In the genomic region with DNA sequence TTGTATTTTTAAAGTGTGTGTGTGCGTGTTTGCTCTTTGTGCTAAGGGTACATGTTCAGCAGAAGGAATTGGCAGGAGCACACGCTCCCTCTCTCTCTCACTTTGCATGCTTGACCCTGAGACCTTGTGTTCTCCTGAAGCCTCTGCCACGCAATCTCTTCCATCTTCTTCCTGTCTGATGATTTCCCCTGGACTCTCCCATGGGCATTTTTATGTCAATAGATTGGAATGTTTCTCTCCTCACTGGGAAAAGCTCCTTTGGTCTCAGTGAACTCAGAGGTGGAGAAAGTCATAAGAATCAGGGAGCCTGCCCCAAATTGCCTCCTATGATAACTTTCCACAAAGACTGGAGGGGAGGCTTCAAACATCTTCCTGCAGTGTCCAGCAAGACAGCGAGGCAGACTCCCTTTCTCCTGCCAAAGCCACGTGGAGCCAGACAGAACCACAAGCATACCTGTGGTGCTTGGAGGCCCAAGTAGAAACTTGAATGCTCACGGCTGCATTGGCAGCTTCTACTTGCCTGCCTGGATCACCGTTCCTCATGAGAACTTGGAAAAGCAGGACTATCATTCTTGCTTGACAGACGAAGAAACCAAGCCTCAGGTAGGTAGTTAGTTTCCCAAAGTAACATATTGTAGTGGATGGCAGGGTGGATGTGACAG, we compare ENCODE assay signal across 11 cellular contexts.
DNase-seq lines count a peak whose midpoint lies in the region; ATAC-seq and TF ChIP-seq lines count a peak whose summit lies in the region.
"Had no signal": no experiment of that assay in that cellular context is flagged by ENCODE, and none has a peak within 500 bp of the region (broad histone marks: within the 10 kb centered on the region; RNA-seq: fewer than 3 reads in every experiment).

No MANE protein-coding gene starts in this region.

- H3K36me3 ChIP-seq in skeletal muscle tissue (ENCODE audit: control insufficient read depth in 3 of 3, insufficient read depth in 3 of 3, low read length in 3 of 3) (no peaks in the 10 kb centered on the region), SJCRH30 (no peaks in the 10 kb centered on the region)
- H3K36me3 ChIP-seq: heart right ventricle had no signal

- in situ Hi-C loops in astrocyte of the spinal cord (cut with HindIII; ENCODE audit: low sequenced_read_pairs), result no loop called here

- H3K27ac ChIP-seq in skeletal muscle tissue (ENCODE audit: low read depth, low read length), result peak overlapping the region; percentile 54
- H3K27ac ChIP-seq in SJCRH30, result no peak overlapping the region
- H3K27ac ChIP-seq: heart right ventricle had no signal

- no peaks in the 10 kb centered on the region for H3K9me3 ChIP-seq in skeletal muscle tissue (ENCODE audit: control insufficient read depth in 3 of 3, low read length in 3 of 3)
- no peaks in the 10 kb centered on the region for H3K9me3 ChIP-seq in SJCRH30 (replicated peaks)
- H3K9me3 ChIP-seq: heart right ventricle had no signal

- no peak for TF ChIP-seq CTCF in astrocyte of the spinal cord (IDR thresholded peaks at IDR 0.05; ENCODE audit: low read depth, low read length)

- DNase-seq in EH (ENCODE audit: low read depth) (peak; percentile 97), astrocyte of the spinal cord (ENCODE audit: low read depth, low spot score) (peak; percentile 83), kidney glomerular epithelial cell (lab: John Stamatoyannopoulos, UW) (peak; percentile 73), OCI-M1 (lab: John Stamatoyannopoulos, UW) (no peak), NCI-H510A treated with DMSO at 0.1 percent for 48 hours (lab: John Stamatoyannopoulos, UW) (no peak), SJCRH30 (no peak)
- DNase-seq: CD4-positive, CD25-positive, alpha-beta regulatory T cell; heart right ventricle; NCI-H526 treated with DMSO at 0.1 percent for 48 hours had no signal

- H3K4me3 ChIP-seq in astrocyte of the spinal cord (ENCODE audit: low read depth, low read length), result no peak overlapping the region
- H3K4me3 ChIP-seq in skeletal muscle tissue (ENCODE audit: low read length in 3 of 3), result no peak overlapping the region
- H3K4me3 ChIP-seq in SJCRH30, result no peak overlapping the region
- H3K4me3 ChIP-seq: heart right ventricle had no signal

- H3K9ac ChIP-seq in skeletal muscle tissue (ENCODE audit: low read depth in 1 of 3, low read length in 3 of 3), result no peak overlapping the region

- H3K4me1 ChIP-seq in skeletal muscle tissue (ENCODE audit: control insufficient read depth in 3 of 3, insufficient read depth in 3 of 3, low read length in 3 of 3) (peaks cover 4 to 6% (median 5%) of the 10 kb centered on the region in 3 donors), SJCRH30 (no peaks in the 10 kb centered on the region)

- H3K27me3 ChIP-seq in skeletal muscle tissue (ENCODE audit: control insufficient read depth in 3 of 3, insufficient read depth in 3 of 3, low read length in 3 of 3) (no peaks in the 10 kb centered on the region), SJCRH30 (no peaks in the 10 kb centered on the region)
- H3K27me3 ChIP-seq: heart right ventricle had no signal

- no peak for ATAC-seq in GM18498 (IDR thresholded peaks at IDR 0.05; ENCODE audit: unreplicated experiment)

Comparison
In these comparisons a context has a peak if more than half of its experiments do, and no peak if none do; other contexts are left out.
1. DNase-seq: peak in EH (single experiment), astrocyte of the spinal cord (single experiment) and kidney glomerular epithelial cell (single experiment); none in OCI-M1 (single experiment), NCI-H510A treated with DMSO at 0.1 percent for 48 hours (single experiment) and SJCRH30 (0 of 2).